Comparison of ENCODE assay signal across 12 cellular contexts in the genomic region with DNA sequence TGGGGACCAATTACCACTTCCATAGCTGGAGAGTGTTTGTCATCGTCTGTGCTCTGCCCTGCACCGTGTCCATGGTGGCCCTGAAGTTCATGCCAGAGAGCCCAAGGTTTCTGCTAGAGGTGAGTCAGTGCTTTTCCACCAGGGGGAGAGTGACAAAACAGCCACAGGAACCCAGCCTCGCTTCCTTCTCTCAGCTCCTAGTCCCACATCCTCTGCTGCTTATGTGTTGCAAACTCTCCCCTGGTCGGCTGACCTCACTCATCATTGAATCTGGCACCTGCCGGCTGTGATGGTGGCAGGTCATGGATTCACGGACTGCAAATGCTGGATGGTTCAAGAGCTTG.
DNase-seq lines count a peak whose midpoint lies in the region; ATAC-seq, FAIRE-seq and TF ChIP-seq lines count a peak whose summit lies in the region.
"Had no signal": no experiment of that assay in that cellular context is flagged by ENCODE, and none has a peak within 500 bp of the region (broad histone marks: within the 10 kb centered on the region; RNA-seq: fewer than 3 reads in every experiment).

No MANE protein-coding gene starts in this region.

- RAD21 ChIA-PET in GM12878 (lab: Charles Lee; ENCODE audit: unreplicated experiment), result interaction anchor here (2.2 kb wide), 1 partner anchor 13 kb away, joined by 7 read pairs; no protein-coding TSS in a partner anchor

- 3% methylated on average over 6 of the region's 6 CpGs for WGBS in GM12878 (ENCODE audit: insufficient coverage, insufficient replicate concordance, low lambda C conversion rate, missing lambda C conversion rate)
- 49 to 56% methylated on average over 6 of the region's 6 CpGs for WGBS in aorta, 2 donors

- intact Hi-C loops in GM12878 (cut with micrococcal nuclease; ENCODE audit: unreplicated experiment), result no loop called here
- intact Hi-C loops in aorta (cut with DNase I), result no loop called here

- H3K36me3 ChIP-seq in GM12878 (ENCODE audit: control insufficient read depth in 2 of 2, insufficient read depth in 2 of 2, low read length in 1 of 2) (no peaks in the 10 kb centered on the region), aorta (ENCODE audit: control insufficient read depth in 1 of 2, insufficient read depth in 2 of 2, low read length in 1 of 2) (no peaks in the 10 kb centered on the region)

- ATAC-seq in GM12878 (0 out of 3 replicates have a peak, but pooled peaks have one; percentile 21), HG03108 (IDR thresholded peaks at IDR 0.05; ENCODE audit: unreplicated experiment) (no peak), aorta (ENCODE audit: low FRiP score) (no peak)
- ATAC-seq: right cardiac atrium had no signal

- H3K9me3 ChIP-seq in GM12878 (replicated peaks; ENCODE audit: control insufficient read depth, insufficient read depth, low read length) (no peaks in the 10 kb centered on the region), aorta (ENCODE audit: control insufficient read depth, low read length) (no peaks in the 10 kb centered on the region)
- H3K9me3 ChIP-seq: Caco-2 had no signal

- no peak for TF ChIP-seq CTCF in GM12878 (IDR thresholded peaks at IDR 0.05 in 2 of 3, conservative IDR thresholded peaks at IDR 0.05 in 1 of 3; ENCODE audit: control insufficient read depth in 2 of 3, extremely low read depth in 1 of 3, insufficient read depth in 1 of 3, low read depth in 3 of 3, low read length in 3 of 3)

- H2AFZ ChIP-seq in GM12878 (ENCODE audit: control insufficient read depth, low read depth, low read length), result no peak overlapping the region

- H3K79me2 ChIP-seq in GM12878 (ENCODE audit: control insufficient read depth, insufficient read depth, low read length), result no peaks in the 10 kb centered on the region

- no peak for FAIRE-seq in GM12878 (lab: Jason Lieb, UNC)

- no peak overlapping the region for H3K4me2 ChIP-seq in GM12878 (ENCODE audit: control insufficient read depth, insufficient read depth)
- H3K4me2 ChIP-seq: KMS-11 had no signal

- SMC1A ChIA-PET in GM12878 (lab: Charles Lee; ENCODE audit: uncharacterized antibody, unreplicated experiment), result interaction anchor here (1.5 to 4.1 kb wide), 2 partner anchors 14 to 19 kb away, joined by 3 to 20 read pairs; no protein-coding TSS in a partner anchor

- H3K27me3 ChIP-seq in GM12878 (replicated peaks in 1 of 2; ENCODE audit: control insufficient read depth in 2 of 2, insufficient read depth in 2 of 2, low read length in 1 of 2), result peaks cover 0 to 3% of the 10 kb centered on the region in 2 experiments; a peak in 2 of 4 replicates
- H3K27me3 ChIP-seq in aorta (ENCODE audit: control insufficient read depth in 1 of 2, insufficient read depth in 2 of 2, low read length in 1 of 2), result no peaks in the 10 kb centered on the region

- TF ChIP-seq RAD21 in GM12878 (IDR thresholded peaks at IDR 0.05; ENCODE audit: insufficient read depth, low read depth, low read length), result no peak

- no peaks in the 10 kb centered on the region for H3K4me1 ChIP-seq in GM12878 (ENCODE audit: control insufficient read depth, insufficient read depth, low read length)
- peaks cover 0 to 1% of the 10 kb centered on the region in 2 donors for H3K4me1 ChIP-seq in aorta (ENCODE audit: control insufficient read depth in 1 of 2, insufficient read depth in 2 of 2, low read length in 2 of 2)
- H3K4me1 ChIP-seq: Caco-2 had no signal

- in situ Hi-C loops in GM12878 (cut with MboI), result no loop called here

- TF ChIP-seq EP300 in GM12878 (IDR thresholded peaks at IDR 0.05; ENCODE audit: borderline replicate concordance in 1 of 2, control insufficient read depth in 1 of 2, low read depth in 2 of 2, low read length in 2 of 2), result no peak

- BruUV-seq in GM12878 (replicated peaks; lab: Mats Ljungman, UMichigan), result no TSS peak

- H4K20me1 ChIP-seq in GM12878 (ENCODE audit: control insufficient read depth, insufficient read depth), result no peaks in the 10 kb centered on the region

- POLR2A ChIA-PET in GM12878 (lab: Charles Lee), result no interaction called here

- H3K27ac ChIP-seq in GM12878 (ENCODE audit: control insufficient read depth, insufficient read depth) (no peak overlapping the region), caudate nucleus (ENCODE audit: low read depth, low read length) (no peak overlapping the region), aorta (ENCODE audit: low read depth in 1 of 2, low read length in 2 of 2) (no peak overlapping the region)
- H3K27ac ChIP-seq: KMS-11 had no signal

- H3K9ac ChIP-seq in GM12878 (ENCODE audit: control insufficient read depth, insufficient read depth, low read length), result no peak overlapping the region
- H3K9ac ChIP-seq: KMS-11 had no signal

- peak; percentile 10 for DNase-seq in A172 (ENCODE audit: low spot score)
- DNase-seq in ELF-1 (ENCODE audit: low read depth, low spot score), result peak; percentile 34
- peak; percentile 94 for DNase-seq in MV-4-11 (lab: John Stamatoyannopoulos, UW)
- DNase-seq in GM12878 (ENCODE audit: low read depth, low spot score), result no peak
- no peak for DNase-seq in occipital lobe (lab: John Stamatoyannopoulos, UW)
- DNase-seq in caudate nucleus (lab: John Stamatoyannopoulos, UW), result no peak
- DNase-seq in aorta, result no peak
- DNase-seq: activated T-cell treated with anti-CD3 and anti-CD28 coated beads for 4 hours had no signal

- H3K4me3 ChIP-seq in GM12878, result no peak overlapping the region
- H3K4me3 ChIP-seq in aorta (ENCODE audit: low read length in 2 of 2), result no peak overlapping the region

- CTCF ChIA-PET in GM12878 (lab: Yijun Ruan, JAX), result interaction anchor here (1.2 to 7.4 kb wide), 4 partner anchors 11 to 203 kb away, joined by 4 to 42 read pairs (median 12); no protein-coding TSS in a partner anchor

- no peak for TF ChIP-seq POLR2A in GM12878 (IDR thresholded peaks at IDR 0.05; ENCODE audit: low read depth, low read length)

TF ChIP-seq in GM12878, 131 proteins besides CTCF, POLR2A, EP300 and RAD21:
- TF ChIP-seq BRCA1 (IDR thresholded peaks at IDR 0.05; ENCODE audit: low read depth, low read length), result no peak
TF ChIP-seq in GM12878: peak in this region for 0.

Comparison
In these comparisons a context has a peak if more than half of its experiments do, and no peak if none do; other contexts are left out.
1. DNase-seq: peak in A172 (single experiment), ELF-1 (single experiment) and MV-4-11 (single experiment); none in GM12878 (single experiment), occipital lobe (single experiment), caudate nucleus (0 of 61) and aorta (0 of 2).